Comparison of ENCODE assay signal across 25 cellular contexts in genomic region chr5:150309898-150310269, GRCh38. TPM values are rescaled to one million over a fixed set of nuclear protein-coding genes. Genes with fewer than 3 reads are reported as not detected.
DNase-seq lines count a peak whose midpoint lies in the region; FAIRE-seq and TF ChIP-seq lines count a peak whose summit lies in the region.
"Had no signal": no experiment of that assay in that cellular context is flagged by ENCODE, and none has a peak within 500 bp of the region (broad histone marks: within the 10 kb centered on the region; RNA-seq: fewer than 3 reads in every experiment).

No MANE protein-coding gene starts in this region.

- H3K36me3 Mint-ChIP-seq in glutamatergic neuron (ENCODE audit: unreplicated experiment): no peaks in the 10 kb centered on the region
- no peaks in the 10 kb centered on the region for H3K36me3 Mint-ChIP-seq in activated naive CD4-positive, alpha-beta T cell treated with anti-CD3 and anti-CD28 coated beads for 36 hours (ENCODE audit: low read depth)
- H3K36me3 Mint-ChIP-seq: CD8-positive, alpha-beta T cell had no signal

- H3K9me3 Mint-ChIP-seq in glutamatergic neuron (ENCODE audit: unreplicated experiment): peaks cover 3% of the 10 kb centered on the region
- H3K9me3 Mint-ChIP-seq in activated naive CD4-positive, alpha-beta T cell treated with anti-CD3 and anti-CD28 coated beads for 36 hours: no peaks in the 10 kb centered on the region
- H3K9me3 Mint-ChIP-seq: CD8-positive, alpha-beta T cell had no signal

- no peaks in the 10 kb centered on the region for H3K27me3 ChIP-seq in brain microvascular endothelial cell (replicated peaks)

- DNase-seq in NCI-H82 (lab: John Stamatoyannopoulos, UW) (peak; percentile 60), NCI-H82 treated with DMSO at 0.1 percent for 48 hours (lab: John Stamatoyannopoulos, UW; ENCODE audit: unreplicated experiment) (no peak), NCI-H69 (lab: John Stamatoyannopoulos, UW) (peak; percentile 69), glutamatergic neuron (no peak), brain microvascular endothelial cell (no peak), GM12891 (ENCODE audit: insufficient read length, low spot score) (no peak), NAMALWA (ENCODE audit: low spot score) (no peak)
- no peak for DNase-seq in activated naive CD4-positive, alpha-beta T cell treated with anti-CD3 and anti-CD28 coated beads for 36 hours
- DNase-seq: AML-193; Caco-2; CD8-positive, alpha-beta T cell; DMS 273 treated with DMSO at 0.1 percent for 48 hours; DMS79; EL; GOT3; MV-4-11; NCI-H187; NCI-H524 treated with DMSO at 0.1 percent for 48 hours; SHP77; T-helper 1 cell had no signal

- intact Hi-C loops in activated naive CD4-positive, alpha-beta T cell treated with anti-CD3 and anti-CD28 coated beads for 36 hours (cut with micrococcal nuclease): no loop called here

- H3K4me3 Mint-ChIP-seq in glutamatergic neuron (ENCODE audit: unreplicated experiment): peak overlapping the region; percentile 52
- no peak overlapping the region for H3K4me3 Mint-ChIP-seq in activated naive CD4-positive, alpha-beta T cell treated with anti-CD3 and anti-CD28 coated beads for 36 hours
- H3K4me3 Mint-ChIP-seq: CD8-positive, alpha-beta T cell had no signal

- no peak for TF ChIP-seq CTCF in glutamatergic neuron (IDR thresholded peaks at IDR 0.05; ENCODE audit: partially characterized antibody, unreplicated experiment)
- TF ChIP-seq CTCF in brain microvascular endothelial cell (IDR thresholded peaks at IDR 0.05; ENCODE audit: low read depth, low read length, missing control alignments): no peak

- no peaks in the 10 kb centered on the region for H3K36me3 ChIP-seq in brain microvascular endothelial cell (replicated peaks)
- H3K36me3 ChIP-seq: HAP-1 had no signal

- FAIRE-seq in GM12891 (lab: Jason Lieb, UNC): no peak
- FAIRE-seq: GM12878 had no signal

- H3K27ac Mint-ChIP-seq in glutamatergic neuron (ENCODE audit: unreplicated experiment): peak overlapping the region; percentile 63
- H3K27ac Mint-ChIP-seq in activated naive CD4-positive, alpha-beta T cell treated with anti-CD3 and anti-CD28 coated beads for 36 hours: no peak overlapping the region
- H3K27ac Mint-ChIP-seq: CD8-positive, alpha-beta T cell had no signal

- in situ Hi-C loops in brain microvascular endothelial cell (cut with HindIII; ENCODE audit: low pct_ligation_motif_present, low sequenced_read_pairs): no loop called here

- peaks cover 43% of the 10 kb centered on the region for H3K4me1 Mint-ChIP-seq in glutamatergic neuron (ENCODE audit: low read depth, unreplicated experiment)
- no peaks in the 10 kb centered on the region for H3K4me1 Mint-ChIP-seq in activated naive CD4-positive, alpha-beta T cell treated with anti-CD3 and anti-CD28 coated beads for 36 hours (ENCODE audit: low read depth)

- H3K4me3 ChIP-seq in brain microvascular endothelial cell (ENCODE audit: low read depth, low read length): no peak overlapping the region
- H3K4me3 ChIP-seq: GM12878, HAP-1 had no signal

- CTCF ChIA-PET in activated naive CD4-positive, alpha-beta T cell treated with anti-CD3 and anti-CD28 coated beads for 36 hours (lab: Charles Lee): no interaction called here

- peaks cover 3% of the 10 kb centered on the region for H3K27me3 Mint-ChIP-seq in glutamatergic neuron (ENCODE audit: unreplicated experiment)
- no peaks in the 10 kb centered on the region for H3K27me3 Mint-ChIP-seq in activated naive CD4-positive, alpha-beta T cell treated with anti-CD3 and anti-CD28 coated beads for 36 hours (ENCODE audit: low read depth)

- no peak for TF ChIP-seq POLR2A in GM12891 (IDR thresholded peaks at IDR 0.05; ENCODE audit: low read depth, low read length)

- no peak overlapping the region for H3K27ac ChIP-seq in brain microvascular endothelial cell
- H3K27ac ChIP-seq: C4-2B, RWPE1 had no signal

TF ChIP-seq in GM12891, 5 proteins besides CTCF, POLR2A, EP300 and RAD21:
- no peak for TF ChIP-seq TAF1 (IDR thresholded peaks at IDR 0.05; ENCODE audit: low read depth, low read length)
- TF ChIP-seq PAX5 (IDR thresholded peaks at IDR 0.05; ENCODE audit: insufficient read depth, low read length, severe bottlenecking): no peak
- no peak for TF ChIP-seq POU2F2 (IDR thresholded peaks at IDR 0.05; ENCODE audit: low read depth, low read length)
- TF ChIP-seq SPI1 (IDR thresholded peaks at IDR 0.05; ENCODE audit: low read depth, low read length): no peak
- no peak for TF ChIP-seq POLR2AphosphoS5 (IDR thresholded peaks at IDR 0.05; ENCODE audit: low read depth, low read length)

RNA-seq across cellular contexts. Expression of gene ARSI, which starts 7.2 kb away (rescaled TPM):
- not detected for total RNA-seq in glutamatergic neuron (ENCODE audit: unreplicated experiment)
- total RNA-seq in activated naive CD4-positive, alpha-beta T cell treated with anti-CD3 and anti-CD28 coated beads for 36 hours: not detected
- not detected for polyA plus RNA-seq in GM12891 (2012; ENCODE audit: low read depth, missing spikeins)
- total RNA-seq: GM12878, SK-MEL-5 had no signal
- polyA plus RNA-seq: GM12878 had no signal

RNA-seq across cellular contexts. Expression of gene CAMK2A, which starts 20.3 kb away (rescaled TPM):
- 1.1 TPM for total RNA-seq in glutamatergic neuron (ENCODE audit: unreplicated experiment)
- not detected for total RNA-seq in activated naive CD4-positive, alpha-beta T cell treated with anti-CD3 and anti-CD28 coated beads for 36 hours
- polyA plus RNA-seq in GM12891 (2012; ENCODE audit: low read depth, missing spikeins): 0.06 TPM
- total RNA-seq: Caco-2, SK-MEL-5 had no signal
- polyA plus RNA-seq: GM12878 had no signal

RNA-seq across cellular contexts. Expression of gene TCOF1, which starts 47.6 kb away (rescaled TPM):
- total RNA-seq in glutamatergic neuron (ENCODE audit: unreplicated experiment): 39.7 TPM
- 100 to 1,000 TPM; 114 to 115 TPM for total RNA-seq in activated naive CD4-positive, alpha-beta T cell treated with anti-CD3 and anti-CD28 coated beads for 36 hours
- 22.5 TPM for polyA plus RNA-seq in GM12891 (2012; ENCODE audit: low read depth, missing spikeins)

Comparison
In these comparisons a context has a peak if more than half of its experiments do, and no peak if none do; other contexts are left out.
1. DNase-seq: peak in NCI-H82 (single experiment) and NCI-H69 (single experiment); none in NCI-H82 treated with DMSO at 0.1 percent for 48 hours (single experiment), glutamatergic neuron (single experiment), brain microvascular endothelial cell (single experiment), activated naive CD4-positive, alpha-beta T cell treated with anti-CD3 and anti-CD28 coated beads for 36 hours (single experiment), GM12891 (single experiment) and NAMALWA (single experiment).